8 cellular contexts compared by ENCODE assay signal in genomic region chr10:68348265-68348741, GRCh38. TPM values are rescaled to one million over a fixed set of nuclear protein-coding genes. Genes with fewer than 3 reads are reported as not detected.
A peak's percentile ranks its signal among the peaks of the same experiment; 100 is the strongest.
DNase-seq lines count a peak whose midpoint lies in the region; ATAC-seq lines count a peak whose summit lies in the region.

No MANE protein-coding gene starts in this region.

- POLR2A ChIA-PET in activated naive CD8-positive, alpha-beta T cell treated with anti-CD3 and anti-CD28 coated beads, Interleukin-2, amount 10 ng/mL, durations not matched to agents 7 days and 5 days (lab: Charles Lee) = interaction anchor here (0.6 to 1.6 kb wide), 5 partner anchors 9 to 402 kb away, joined by 3 to 10 read pairs (median 4); partner anchors contain the start of genes HNRNPH3 and PBLD

- H3K36me3 Mint-ChIP-seq in activated naive CD8-positive, alpha-beta T cell treated with anti-CD3 and anti-CD28 coated beads, Interleukin-2, amount 10 ng/mL, durations not matched to agents 7 days and 5 days = peaks cover 27% of the 10 kb centered on the region

- in situ Hi-C loops in SK-MEL-5 (cut with HindIII; ENCODE audit: low pct_unique_long_range_greater_than_20kb, low sequenced_read_pairs) = no loop called here

- H3K4me1 Mint-ChIP-seq in activated naive CD8-positive, alpha-beta T cell treated with anti-CD3 and anti-CD28 coated beads, Interleukin-2, amount 10 ng/mL, durations not matched to agents 7 days and 5 days = peaks cover 3% of the 10 kb centered on the region

- no peak overlapping the region for H3K4me3 Mint-ChIP-seq in activated naive CD8-positive, alpha-beta T cell treated with anti-CD3 and anti-CD28 coated beads, Interleukin-2, amount 10 ng/mL, durations not matched to agents 7 days and 5 days

- no peak overlapping the region for H3K27ac Mint-ChIP-seq in activated naive CD8-positive, alpha-beta T cell treated with anti-CD3 and anti-CD28 coated beads, Interleukin-2, amount 10 ng/mL, durations not matched to agents 7 days and 5 days

- H3K27me3 Mint-ChIP-seq in activated naive CD8-positive, alpha-beta T cell treated with anti-CD3 and anti-CD28 coated beads, Interleukin-2, amount 10 ng/mL, durations not matched to agents 7 days and 5 days = no peaks in the 10 kb centered on the region

- peak; percentile 12 to 40 for DNase-seq in NCI-H526 (lab: John Stamatoyannopoulos, UW)
- no peak for DNase-seq in NCI-H526 treated with DMSO at 0.1 percent for 48 hours (lab: John Stamatoyannopoulos, UW)
- peak; percentile 59 for DNase-seq in SK-MEL-5 (ENCODE audit: low read depth, low spot score)
- DNase-seq in activated naive CD8-positive, alpha-beta T cell treated with anti-CD3 and anti-CD28 coated beads, Interleukin-2, amount 10 ng/mL, durations not matched to agents 7 days and 5 days = peak; percentile 36
- DNase-seq in iPS DF 19.7 (ENCODE audit: low read depth, low spot score) = peak; percentile 35
- peak; percentile 59 for DNase-seq in stimulated activated CD4-positive, alpha-beta T cell treated with anti-CD3 and anti-CD28 coated beads, Interleukin-4, amount 100 ng/mL, for 24 hours

- peak; percentile 64 for ATAC-seq in HG03103 (IDR thresholded peaks at IDR 0.05; ENCODE audit: low read depth, unreplicated experiment)
- ATAC-seq in activated naive CD8-positive, alpha-beta T cell treated with anti-CD3 and anti-CD28 coated beads, Interleukin-2, amount 10 ng/mL, durations not matched to agents 7 days and 5 days (ENCODE audit: low read depth) = peak; percentile 62
- no peak for ATAC-seq in HG02642 (IDR thresholded peaks at IDR 0.05; ENCODE audit: poor library complexity, unreplicated experiment)

- H3K9me3 Mint-ChIP-seq in activated naive CD8-positive, alpha-beta T cell treated with anti-CD3 and anti-CD28 coated beads, Interleukin-2, amount 10 ng/mL, durations not matched to agents 7 days and 5 days = no peaks in the 10 kb centered on the region

RNA-seq across cellular contexts. Expression of gene PBLD, which starts 15.6 kb away (rescaled TPM):
- total RNA-seq in SK-MEL-5 (2014; rRNA removed; shearing (Covaris generic)) = 1.2 and 1.6 TPM in 2 replicates
- polyA plus RNA-seq in SK-MEL-5 (2015; cell fraction: cytosol; rRNA removed) = 0.92 and 1.2 TPM in 2 replicates
- 1.3 and 3.9 TPM in 2 replicates for polyA plus RNA-seq in SK-MEL-5 (2015; cell fraction: nucleus; rRNA removed)
- 1 to 10 TPM; 1.6 to 1.9 TPM for total RNA-seq in activated naive CD8-positive, alpha-beta T cell treated with anti-CD3 and anti-CD28 coated beads, Interleukin-2, amount 10 ng/mL, durations not matched to agents 7 days and 5 days

RNA-seq across cellular contexts. Expression of gene HNRNPH3, which starts 16.4 kb away (rescaled TPM):
- 8.3 and 11.5 TPM in 2 replicates for total RNA-seq in SK-MEL-5 (2014; rRNA removed; shearing (Covaris generic))
- polyA plus RNA-seq in SK-MEL-5 (2015; cell fraction: cytosol; rRNA removed) = 143 and 162 TPM in 2 replicates
- polyA plus RNA-seq in SK-MEL-5 (2015; cell fraction: nucleus; rRNA removed) = 216 and 249 TPM in 2 replicates
- total RNA-seq in activated naive CD8-positive, alpha-beta T cell treated with anti-CD3 and anti-CD28 coated beads, Interleukin-2, amount 10 ng/mL, durations not matched to agents 7 days and 5 days = 100 to 1,000 TPM; 132 to 138 TPM

RNA-seq across cellular contexts. Expression of gene RUFY2, which starts 58.8 kb away (rescaled TPM):
- total RNA-seq in SK-MEL-5 (2014; rRNA removed; shearing (Covaris generic)) = 7.4 and 7.9 TPM in 2 replicates
- 4.5 and 5.1 TPM in 2 replicates for polyA plus RNA-seq in SK-MEL-5 (2015; cell fraction: cytosol; rRNA removed)
- polyA plus RNA-seq in SK-MEL-5 (2015; cell fraction: nucleus; rRNA removed) = 14.9 and 17.1 TPM in 2 replicates
- 10 to 100 TPM; 15.5 to 22.6 TPM for total RNA-seq in activated naive CD8-positive, alpha-beta T cell treated with anti-CD3 and anti-CD28 coated beads, Interleukin-2, amount 10 ng/mL, durations not matched to agents 7 days and 5 days

Comparison
In these comparisons a context has a peak if more than half of its experiments do, and no peak if none do; other contexts are left out.
1. RNA of gene HNRNPH3, which starts 16.4 kb away (total RNA-seq): 132 to 138 TPM in activated naive CD8-positive, alpha-beta T cell treated with anti-CD3 and anti-CD28 coated beads, Interleukin-2, amount 10 ng/mL, durations not matched to agents 7 days and 5 days; 8.3 to 11.5 TPM in SK-MEL-5; every median in the first group is over 10 times any median in the second.